Comparison of ENCODE assay signal across 1 cellular context in the genomic region with DNA sequence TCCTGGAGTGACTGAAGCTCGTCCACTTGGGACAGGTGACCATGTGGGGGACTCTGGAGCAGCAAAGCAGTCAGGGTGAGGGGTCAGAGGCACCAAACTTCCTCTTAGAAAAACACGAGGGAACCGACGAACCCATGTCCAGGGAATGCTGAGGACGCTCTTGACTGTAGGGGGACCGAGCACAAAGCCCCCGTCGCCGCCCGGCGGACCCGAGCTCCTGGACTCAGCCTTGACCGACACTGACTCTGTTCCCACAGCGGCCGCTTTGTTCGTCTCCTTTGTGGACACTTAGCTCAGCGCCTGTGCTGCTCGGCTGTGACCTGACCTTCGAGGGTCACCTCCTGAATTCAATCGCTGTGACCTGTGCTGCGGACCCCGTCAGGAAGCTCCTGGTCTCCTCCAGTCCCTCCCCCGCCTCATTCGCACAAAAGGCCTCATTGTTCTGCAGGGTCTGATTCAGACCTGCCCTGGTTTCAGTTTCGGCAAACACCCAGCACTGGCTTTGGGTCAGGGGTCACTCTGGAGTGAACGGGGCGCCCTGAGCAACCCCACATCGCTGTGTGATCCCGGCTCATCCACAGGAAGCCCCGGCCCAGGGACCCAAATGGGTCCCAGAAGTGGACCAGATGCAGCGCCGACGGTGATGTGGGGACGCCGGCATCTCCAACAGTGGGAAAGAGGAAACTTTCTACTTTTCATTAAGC.
TF ChIP-seq lines count a peak whose summit lies in the region.
"Not testable (repeated sequence)": the region's sequence is repeated elsewhere in the genome, so short reads cannot be mapped to it uniquely, and the experiment has no call there.

No MANE protein-coding gene starts in this region.

TF ChIP-seq in HepG2, 621 proteins besides CTCF, POLR2A, EP300 and RAD21 (continued from another document and continues in another):
- TF ChIP-seq NCOR1 (IDR thresholded peaks at IDR 0.05; ENCODE audit: borderline replicate concordance, low read length), result peak; percentile 99
- TF ChIP-seq ZNF337 (CRISPR knock-in tag; IDR thresholded peaks at IDR 0.05; ENCODE audit: borderline replicate concordance, low read depth), result peak; percentile 93; the same call in 1 of the 2 replicates
- TF ChIP-seq ZBTB20 (CRISPR knock-in tag; IDR thresholded peaks at IDR 0.05; ENCODE audit: borderline replicate concordance, low read depth), result peak; percentile 90
- peak; percentile 58; the same call in 1 of the 2 replicates for TF ChIP-seq ZNF766 (CRISPR knock-in tag; IDR thresholded peaks at IDR 0.05; ENCODE audit: borderline replicate concordance)
- TF ChIP-seq, protein P1, sequence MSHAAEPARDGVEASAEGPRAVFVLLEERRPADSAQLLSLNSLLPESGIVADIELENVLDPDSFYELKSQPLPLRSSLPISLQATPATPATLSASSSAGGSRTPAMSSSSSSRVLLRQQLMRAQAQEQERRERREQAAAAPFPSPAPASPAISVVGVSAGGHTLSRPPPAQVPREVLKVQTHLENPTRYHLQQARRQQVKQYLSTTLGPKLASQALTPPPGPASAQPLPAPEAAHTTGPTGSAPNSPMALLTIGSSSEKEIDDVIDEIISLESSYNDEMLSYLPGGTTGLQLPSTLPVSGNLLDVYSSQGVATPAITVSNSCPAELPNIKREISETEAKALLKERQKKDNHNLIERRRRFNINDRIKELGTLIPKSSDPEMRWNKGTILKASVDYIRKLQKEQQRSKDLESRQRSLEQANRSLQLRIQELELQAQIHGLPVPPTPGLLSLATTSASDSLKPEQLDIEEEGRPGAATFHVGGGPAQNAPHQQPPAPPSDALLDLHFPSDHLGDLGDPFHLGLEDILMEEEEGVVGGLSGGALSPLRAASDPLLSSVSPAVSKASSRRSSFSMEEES (CRISPR knock-in tag; IDR thresholded peaks at IDR 0.05), result peak; percentile 90
- peak; percentile 98 for TF ChIP-seq SOX5 (CRISPR knock-in tag; IDR thresholded peaks at IDR 0.05; ENCODE audit: borderline replicate concordance)
- TF ChIP-seq SRF (IDR thresholded peaks at IDR 0.05; ENCODE audit: low read depth, low read length), result 0 out of 2 replicates have a peak, but pooled peaks have one; percentile 31
- peak; percentile 62 for TF ChIP-seq KMT2B (CRISPR knock-in tag; IDR thresholded peaks at IDR 0.05)
- TF ChIP-seq GATAD1 (CRISPR knock-in tag; IDR thresholded peaks at IDR 0.05), result peak; percentile 76; the same call in 1 of the 2 replicates
- peak; percentile 47; the same call in 1 of the 2 replicates for TF ChIP-seq CAMTA2 (CRISPR knock-in tag; IDR thresholded peaks at IDR 0.05; ENCODE audit: borderline replicate concordance)
- peak; percentile 88 for TF ChIP-seq YEATS4 (CRISPR knock-in tag; IDR thresholded peaks at IDR 0.05; ENCODE audit: borderline replicate concordance)
- peak; percentile 51 for TF ChIP-seq DRAP1 (CRISPR knock-in tag; IDR thresholded peaks at IDR 0.05)
- TF ChIP-seq NR2F2 (IDR thresholded peaks at IDR 0.05; ENCODE audit: borderline replicate concordance, low read depth), result peak; percentile 97
- peak; percentile 74; the same call in 1 of the 2 replicates for TF ChIP-seq NFIC (IDR thresholded peaks at IDR 0.05; ENCODE audit: low read length)
- TF ChIP-seq MXD4 (CRISPR knock-in tag; IDR thresholded peaks at IDR 0.05), result peak; percentile 78; the same call in 1 of the 2 replicates
- peak; percentile 62; the same call in 1 of the 2 replicates for TF ChIP-seq ZNF773 (CRISPR knock-in tag; IDR thresholded peaks at IDR 0.05; ENCODE audit: borderline replicate concordance)
- TF ChIP-seq HIVEP1 (CRISPR knock-in tag; IDR thresholded peaks at IDR 0.05), result peak; percentile 96
- peak; percentile 96 for TF ChIP-seq ZNF296 (CRISPR knock-in tag; conservative IDR thresholded peaks at IDR 0.05)
- TF ChIP-seq, protein P2, sequence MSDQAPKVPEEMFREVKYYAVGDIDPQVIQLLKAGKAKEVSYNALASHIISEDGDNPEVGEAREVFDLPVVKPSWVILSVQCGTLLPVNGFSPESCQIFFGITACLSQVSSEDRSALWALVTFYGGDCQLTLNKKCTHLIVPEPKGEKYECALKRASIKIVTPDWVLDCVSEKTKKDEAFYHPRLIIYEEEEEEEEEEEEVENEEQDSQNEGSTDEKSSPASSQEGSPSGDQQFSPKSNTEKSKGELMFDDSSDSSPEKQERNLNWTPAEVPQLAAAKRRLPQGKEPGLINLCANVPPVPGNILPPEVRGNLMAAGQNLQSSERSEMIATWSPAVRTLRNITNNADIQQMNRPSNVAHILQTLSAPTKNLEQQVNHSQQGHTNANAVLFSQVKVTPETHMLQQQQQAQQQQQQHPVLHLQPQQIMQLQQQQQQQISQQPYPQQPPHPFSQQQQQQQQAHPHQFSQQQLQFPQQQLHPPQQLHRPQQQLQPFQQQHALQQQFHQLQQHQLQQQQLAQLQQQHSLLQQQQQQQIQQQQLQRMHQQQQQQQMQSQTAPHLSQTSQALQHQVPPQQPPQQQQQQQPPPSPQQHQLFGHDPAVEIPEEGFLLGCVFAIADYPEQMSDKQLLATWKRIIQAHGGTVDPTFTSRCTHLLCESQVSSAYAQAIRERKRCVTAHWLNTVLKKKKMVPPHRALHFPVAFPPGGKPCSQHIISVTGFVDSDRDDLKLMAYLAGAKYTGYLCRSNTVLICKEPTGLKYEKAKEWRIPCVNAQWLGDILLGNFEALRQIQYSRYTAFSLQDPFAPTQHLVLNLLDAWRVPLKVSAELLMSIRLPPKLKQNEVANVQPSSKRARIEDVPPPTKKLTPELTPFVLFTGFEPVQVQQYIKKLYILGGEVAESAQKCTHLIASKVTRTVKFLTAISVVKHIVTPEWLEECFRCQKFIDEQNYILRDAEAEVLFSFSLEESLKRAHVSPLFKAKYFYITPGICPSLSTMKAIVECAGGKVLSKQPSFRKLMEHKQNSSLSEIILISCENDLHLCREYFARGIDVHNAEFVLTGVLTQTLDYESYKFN (CRISPR knock-in tag; conservative IDR thresholded peaks at IDR 0.05), result peak; percentile 98
- TF ChIP-seq DPF2 (CRISPR knock-in tag; IDR thresholded peaks at IDR 0.05; ENCODE audit: borderline replicate concordance, low read depth), result peak; percentile 98
- peak; percentile 98; the same call in 1 of the 2 replicates for TF ChIP-seq ZBTB46 (CRISPR knock-in tag; IDR thresholded peaks at IDR 0.05; ENCODE audit: borderline replicate concordance)
- TF ChIP-seq ZSCAN22 (CRISPR knock-in tag; IDR thresholded peaks at IDR 0.05), result peak; percentile 82; the same call in 1 of the 2 replicates
- TF ChIP-seq ATAD3A (CRISPR knock-in tag; IDR thresholded peaks at IDR 0.05), result 0 out of 2 replicates have a peak, but pooled peaks have one; percentile 62
- TF ChIP-seq NONO (IDR thresholded peaks at IDR 0.05); CREM (CRISPR knock-in tag; IDR thresholded peaks at IDR 0.05); SOX6 (IDR thresholded peaks at IDR 0.05): not testable (repeated sequence)
- peak; percentile 92 for TF ChIP-seq NONO (CRISPR knock-in tag; conservative IDR thresholded peaks at IDR 0.05)
- peak; percentile 97 for TF ChIP-seq ZNF331 (CRISPR knock-in tag; IDR thresholded peaks at IDR 0.05)
- peak; percentile 95 for TF ChIP-seq ZNF567 (CRISPR knock-in tag; IDR thresholded peaks at IDR 0.05; ENCODE audit: borderline replicate concordance)
- TF ChIP-seq ZNF713 (CRISPR knock-in tag; IDR thresholded peaks at IDR 0.05), result peak; percentile 46; the same call in 1 of the 2 replicates
- TF ChIP-seq RFXAP (CRISPR knock-in tag; IDR thresholded peaks at IDR 0.05; ENCODE audit: borderline replicate concordance), result peak; percentile 90
- peak; percentile 91 for TF ChIP-seq CREM (IDR thresholded peaks at IDR 0.05)
- TF ChIP-seq JUND (CRISPR knock-in tag; IDR thresholded peaks at IDR 0.05), result peak; percentile 82
- peak; percentile 82 for TF ChIP-seq THAP11 (CRISPR knock-in tag; IDR thresholded peaks at IDR 0.05)
- TF ChIP-seq, protein P3, sequence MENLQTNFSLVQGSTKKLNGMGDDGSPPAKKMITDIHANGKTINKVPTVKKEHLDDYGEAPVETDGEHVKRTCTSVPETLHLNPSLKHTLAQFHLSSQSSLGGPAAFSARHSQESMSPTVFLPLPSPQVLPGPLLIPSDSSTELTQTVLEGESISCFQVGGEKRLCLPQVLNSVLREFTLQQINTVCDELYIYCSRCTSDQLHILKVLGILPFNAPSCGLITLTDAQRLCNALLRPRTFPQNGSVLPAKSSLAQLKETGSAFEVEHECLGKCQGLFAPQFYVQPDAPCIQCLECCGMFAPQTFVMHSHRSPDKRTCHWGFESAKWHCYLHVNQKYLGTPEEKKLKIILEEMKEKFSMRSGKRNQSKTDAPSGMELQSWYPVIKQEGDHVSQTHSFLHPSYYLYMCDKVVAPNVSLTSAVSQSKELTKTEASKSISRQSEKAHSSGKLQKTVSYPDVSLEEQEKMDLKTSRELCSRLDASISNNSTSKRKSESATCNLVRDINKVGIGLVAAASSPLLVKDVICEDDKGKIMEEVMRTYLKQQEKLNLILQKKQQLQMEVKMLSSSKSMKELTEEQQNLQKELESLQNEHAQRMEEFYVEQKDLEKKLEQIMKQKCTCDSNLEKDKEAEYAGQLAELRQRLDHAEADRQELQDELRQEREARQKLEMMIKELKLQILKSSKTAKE (CRISPR knock-in tag; IDR thresholded peaks at IDR 0.05; ENCODE audit: borderline replicate concordance), result peak; percentile 99
- TF ChIP-seq ZSCAN12 (CRISPR knock-in tag; IDR thresholded peaks at IDR 0.05), result 0 out of 2 replicates have a peak, but pooled peaks have one; percentile 35
- TF ChIP-seq HNF4G (IDR thresholded peaks at IDR 0.05; ENCODE audit: borderline replicate concordance, low read depth, low read length), result peak; percentile 86
- peak; percentile 95 for TF ChIP-seq HNF4G (CRISPR knock-in tag; IDR thresholded peaks at IDR 0.05; ENCODE audit: borderline replicate concordance, low read depth)
- peak; percentile 90 for TF ChIP-seq ZNF230 (CRISPR knock-in tag; IDR thresholded peaks at IDR 0.05)
- TF ChIP-seq, protein P4, sequence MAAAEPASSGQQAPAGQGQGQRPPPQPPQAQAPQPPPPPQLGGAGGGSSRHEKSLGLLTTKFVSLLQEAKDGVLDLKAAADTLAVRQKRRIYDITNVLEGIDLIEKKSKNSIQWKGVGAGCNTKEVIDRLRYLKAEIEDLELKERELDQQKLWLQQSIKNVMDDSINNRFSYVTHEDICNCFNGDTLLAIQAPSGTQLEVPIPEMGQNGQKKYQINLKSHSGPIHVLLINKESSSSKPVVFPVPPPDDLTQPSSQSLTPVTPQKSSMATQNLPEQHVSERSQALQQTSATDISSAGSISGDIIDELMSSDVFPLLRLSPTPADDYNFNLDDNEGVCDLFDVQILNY (CRISPR knock-in tag; conservative IDR thresholded peaks at IDR 0.05), result peak; percentile 68
- TF ChIP-seq XRCC5 (optimal IDR thresholded peaks at IDR 0.05; ENCODE audit: low read length), result peak; percentile 53
- peak; percentile 95 for TF ChIP-seq MED1 (CRISPR knock-in tag; IDR thresholded peaks at IDR 0.05)
- TF ChIP-seq ZMYM3 (CRISPR knock-in tag; IDR thresholded peaks at IDR 0.05), result peak; percentile 91
- TF ChIP-seq, protein P5, sequence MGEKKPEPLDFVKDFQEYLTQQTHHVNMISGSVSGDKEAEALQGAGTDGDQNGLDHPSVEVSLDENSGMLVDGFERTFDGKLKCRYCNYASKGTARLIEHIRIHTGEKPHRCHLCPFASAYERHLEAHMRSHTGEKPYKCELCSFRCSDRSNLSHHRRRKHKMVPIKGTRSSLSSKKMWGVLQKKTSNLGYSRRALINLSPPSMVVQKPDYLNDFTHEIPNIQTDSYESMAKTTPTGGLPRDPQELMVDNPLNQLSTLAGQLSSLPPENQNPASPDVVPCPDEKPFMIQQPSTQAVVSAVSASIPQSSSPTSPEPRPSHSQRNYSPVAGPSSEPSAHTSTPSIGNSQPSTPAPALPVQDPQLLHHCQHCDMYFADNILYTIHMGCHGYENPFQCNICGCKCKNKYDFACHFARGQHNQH (CRISPR knock-in tag; IDR thresholded peaks at IDR 0.05), result peak; percentile 98
- TF ChIP-seq SIX4 (CRISPR knock-in tag; IDR thresholded peaks at IDR 0.05), result peak; percentile 83; the same call in 1 of the 2 replicates
- peak; percentile 82; the same call in 1 of the 2 replicates for TF ChIP-seq ZBTB37 (CRISPR knock-in tag; IDR thresholded peaks at IDR 0.05)
- TF ChIP-seq ZNF235 (CRISPR knock-in tag; IDR thresholded peaks at IDR 0.05; ENCODE audit: borderline replicate concordance), result peak; percentile 77; the same call in 1 of the 2 replicates
- TF ChIP-seq NR2F6 (IDR thresholded peaks at IDR 0.05), result peak; percentile 99
- TF ChIP-seq NR2F6 (CRISPR knock-in tag; IDR thresholded peaks at IDR 0.05), result peak; percentile 100
- peak; percentile 62; the same call in 1 of the 2 replicates for TF ChIP-seq MYNN (CRISPR knock-in tag; IDR thresholded peaks at IDR 0.05; ENCODE audit: low read depth)
- peak; percentile 75; the same call in 1 of the 2 replicates for TF ChIP-seq KDM1A (CRISPR knock-in tag; IDR thresholded peaks at IDR 0.05)
- TF ChIP-seq NFE2L2 (IDR thresholded peaks at IDR 0.05; ENCODE audit: low read length), result 0 out of 2 replicates have a peak, but pooled peaks have one; percentile 1
- peak; percentile 89; the same call in 1 of the 2 replicates for TF ChIP-seq AKAP8 (CRISPR knock-in tag; IDR thresholded peaks at IDR 0.05)
- 0 out of 2 replicates have a peak, but pooled peaks have one; percentile 35 for TF ChIP-seq ZNF383 (CRISPR knock-in tag; IDR thresholded peaks at IDR 0.05; ENCODE audit: borderline replicate concordance)
- TF ChIP-seq FOXC1 (CRISPR knock-in tag; IDR thresholded peaks at IDR 0.05; ENCODE audit: borderline replicate concordance), result peak; percentile 63; the same call in 1 of the 2 replicates
- peak; percentile 24; the same call in 1 of the 2 replicates for TF ChIP-seq ATF7 (IDR thresholded peaks at IDR 0.05)
- TF ChIP-seq ATF7 (CRISPR knock-in tag; IDR thresholded peaks at IDR 0.05), result peak; percentile 91; the same call in 1 of the 2 replicates
- peak; percentile 99 for TF ChIP-seq SOX6 (CRISPR knock-in tag; IDR thresholded peaks at IDR 0.05)
